Comparison of ENCODE assay signal across 8 cellular contexts in the genomic region with DNA sequence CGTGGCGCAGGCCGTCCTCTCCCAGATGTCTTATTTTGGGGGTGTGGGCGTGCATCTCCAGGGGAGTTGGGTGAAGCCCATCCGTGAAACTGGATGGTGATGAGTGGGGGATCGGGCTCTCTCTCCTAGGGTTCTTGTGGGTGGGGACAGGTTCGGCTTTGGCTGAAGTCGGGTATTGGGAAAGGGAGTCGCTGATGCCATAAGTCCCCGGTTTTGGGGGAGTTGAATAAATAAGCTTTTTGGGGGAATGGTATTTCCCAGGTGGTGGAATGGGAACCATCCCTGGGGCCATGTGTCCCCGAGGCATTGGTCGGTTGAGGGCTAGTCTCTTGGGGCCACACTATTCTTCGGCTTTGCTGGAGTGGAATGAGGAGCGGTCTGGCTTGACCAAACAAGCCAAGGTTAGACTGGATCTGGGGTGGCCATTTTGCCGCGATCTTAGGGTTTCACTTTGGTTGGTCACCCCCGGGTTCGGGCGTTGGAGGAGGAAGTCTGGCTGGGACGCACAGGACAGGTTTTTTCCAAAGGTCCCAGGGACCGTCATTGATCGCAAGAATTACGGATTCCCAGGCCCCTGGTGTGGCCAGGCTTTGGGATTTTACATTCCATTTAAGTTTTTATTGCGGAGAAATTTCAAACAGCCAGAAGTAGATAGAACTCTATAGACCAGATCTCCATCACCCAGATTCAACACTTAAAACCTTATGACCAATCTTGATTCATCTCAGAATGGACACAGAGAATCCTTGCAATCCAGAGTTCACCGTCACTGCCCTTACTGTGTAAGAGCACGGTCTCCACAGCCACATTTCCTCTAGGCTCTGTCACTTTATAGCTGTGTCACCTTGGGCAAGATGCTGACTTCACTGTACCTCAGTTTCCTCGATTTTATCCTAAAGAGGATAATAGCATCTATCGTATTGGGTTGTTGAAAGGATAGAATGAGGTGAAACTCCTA. TPM values are rescaled to one million over a fixed set of nuclear protein-coding genes. Genes with fewer than 3 reads are reported as not detected.
A peak's percentile ranks its signal among the peaks of the same experiment; 100 is the strongest.
DNase-seq lines count a peak whose midpoint lies in the region; ATAC-seq and TF ChIP-seq lines count a peak whose summit lies in the region.

No MANE protein-coding gene starts in this region.

- H3K9ac ChIP-seq in endodermal cell (ENCODE audit: extremely low read depth, low read length, poor library complexity, severe bottlenecking): peak overlapping the region; percentile 80

- H3K27ac ChIP-seq in RWPE1 (peak overlapping the region; percentile 90), endodermal cell (ENCODE audit: low read depth, low read length) (no peak overlapping the region)

- no peaks in the 10 kb centered on the region for H3K27me3 ChIP-seq in endodermal cell (ENCODE audit: control insufficient read depth, insufficient read depth, low read length, poor library complexity, severe bottlenecking)

- ATAC-seq in natural killer cell treated with Interleukin-12 subunit alpha and Interleukin-12 subunit beta and Interleukin-15 and Interleukin-18, amount 100 ng/mL, for 72 hours: no peak
- ATAC-seq in GM18868 (IDR thresholded peaks at IDR 0.05; ENCODE audit: unreplicated experiment): no peak
- no peak for ATAC-seq in HG03469 (IDR thresholded peaks at IDR 0.05; ENCODE audit: unreplicated experiment)

- no peak for DNase-seq in activated naive CD4-positive, alpha-beta T cell treated with anti-CD3 and anti-CD28 coated beads, Interleukin-2, amount 10 ng/mL, durations not matched to agents 7 days and 5 days
- no peak for DNase-seq in activated naive CD4-positive, alpha-beta T cell (lab: John Stamatoyannopoulos, UW)
- peak; percentile 39 for DNase-seq in RWPE1 (ENCODE audit: low spot score)
- peak; percentile 65 for DNase-seq in endodermal cell
- DNase-seq in natural killer cell treated with Interleukin-12 subunit alpha and Interleukin-12 subunit beta and Interleukin-15 and Interleukin-18, amount 100 ng/mL, for 72 hours (ENCODE audit: low spot score): no peak
- no peak for DNase-seq in 8988T

- H3K27me3 Mint-ChIP-seq in activated naive CD4-positive, alpha-beta T cell treated with anti-CD3 and anti-CD28 coated beads, Interleukin-2, amount 10 ng/mL, durations not matched to agents 7 days and 5 days: peaks cover 16% of the 10 kb centered on the region
- peaks cover 21% of the 10 kb centered on the region for H3K27me3 Mint-ChIP-seq in endodermal cell (ENCODE audit: insufficient read depth)
- H3K27me3 Mint-ChIP-seq in natural killer cell treated with Interleukin-12 subunit alpha and Interleukin-12 subunit beta and Interleukin-15 and Interleukin-18, amount 100 ng/mL, for 72 hours: peaks cover 20 to 25% of the 10 kb centered on the region in 2 donors

- CTCF ChIA-PET in activated naive CD4-positive, alpha-beta T cell treated with anti-CD3 and anti-CD28 coated beads, Interleukin-2, amount 10 ng/mL, durations not matched to agents 7 days and 5 days (lab: Charles Lee): interaction anchor here (0.7 to 1.0 kb wide), 2 partner anchors 13 to 152 kb away, joined by 3 to 4 read pairs; partner anchors contain the start of genes KAT14 and PET117
- CTCF ChIA-PET in RWPE1 (lab: Yijun Ruan, JAX): interaction anchor here (0.6 to 0.7 kb wide), 5 partner anchors 11 to 1758 kb away, joined by 3 read pairs; no protein-coding TSS in a partner anchor

- H3K4me1 Mint-ChIP-seq in activated naive CD4-positive, alpha-beta T cell treated with anti-CD3 and anti-CD28 coated beads, Interleukin-2, amount 10 ng/mL, durations not matched to agents 7 days and 5 days: peaks cover 27% of the 10 kb centered on the region
- peaks cover 13% of the 10 kb centered on the region for H3K4me1 Mint-ChIP-seq in endodermal cell
- H3K4me1 Mint-ChIP-seq in natural killer cell treated with Interleukin-12 subunit alpha and Interleukin-12 subunit beta and Interleukin-15 and Interleukin-18, amount 100 ng/mL, for 72 hours (ENCODE audit: low read depth in 2 of 2): peaks cover 20 to 27% of the 10 kb centered on the region in 2 donors

- peaks cover 3% of the 10 kb centered on the region for H3K4me1 ChIP-seq in endodermal cell (ENCODE audit: control insufficient read depth, insufficient read depth, low read length)

- H3K9me3 Mint-ChIP-seq in activated naive CD4-positive, alpha-beta T cell treated with anti-CD3 and anti-CD28 coated beads, Interleukin-2, amount 10 ng/mL, durations not matched to agents 7 days and 5 days: peaks cover 20% of the 10 kb centered on the region
- peaks cover 28% of the 10 kb centered on the region for H3K9me3 Mint-ChIP-seq in endodermal cell
- H3K9me3 Mint-ChIP-seq in natural killer cell treated with Interleukin-12 subunit alpha and Interleukin-12 subunit beta and Interleukin-15 and Interleukin-18, amount 100 ng/mL, for 72 hours: peaks cover 7% of the 10 kb centered on the region

- H3K36me3 Mint-ChIP-seq in activated naive CD4-positive, alpha-beta T cell treated with anti-CD3 and anti-CD28 coated beads, Interleukin-2, amount 10 ng/mL, durations not matched to agents 7 days and 5 days: peaks cover 24% of the 10 kb centered on the region
- H3K36me3 Mint-ChIP-seq in endodermal cell (ENCODE audit: low read depth): peaks cover 25% of the 10 kb centered on the region
- peaks cover 30% of the 10 kb centered on the region for H3K36me3 Mint-ChIP-seq in natural killer cell treated with Interleukin-12 subunit alpha and Interleukin-12 subunit beta and Interleukin-15 and Interleukin-18, amount 100 ng/mL, for 72 hours

- H3K27ac Mint-ChIP-seq in activated naive CD4-positive, alpha-beta T cell treated with anti-CD3 and anti-CD28 coated beads, Interleukin-2, amount 10 ng/mL, durations not matched to agents 7 days and 5 days: peak overlapping the region; percentile 97
- H3K27ac Mint-ChIP-seq in endodermal cell: peak overlapping the region; percentile 99
- H3K27ac Mint-ChIP-seq in natural killer cell treated with Interleukin-12 subunit alpha and Interleukin-12 subunit beta and Interleukin-15 and Interleukin-18, amount 100 ng/mL, for 72 hours: peak overlapping the region; percentile 97

- 24 to 37% methylated on average over 17 to 28 of the region's 28 CpGs for WGBS in endodermal cell (ENCODE audit: insufficient coverage in 1 of 2, insufficient read length in 1 of 2), 2 experiments

- peaks cover 8% of the 10 kb centered on the region for H3K36me3 ChIP-seq in endodermal cell (ENCODE audit: control insufficient read depth, insufficient read depth, low read length)

- peak overlapping the region; percentile 91 for H3K4me3 ChIP-seq in endodermal cell (ENCODE audit: low read length)

- no peak for TF ChIP-seq CTCF in RWPE1 (conservative IDR thresholded peaks at IDR 0.05; ENCODE audit: low read depth)
- TF ChIP-seq CTCF in endodermal cell (conservative IDR thresholded peaks at IDR 0.05): no peak

- POLR2A ChIA-PET in RWPE1 (lab: Yijun Ruan, JAX; ENCODE audit: low non-redundant PET): no interaction called here

- H3K9me3 ChIP-seq in endodermal cell (ENCODE audit: control insufficient read depth, low read length): peaks cover 31% of the 10 kb centered on the region

- peak overlapping the region; percentile 95 for H3K4me3 Mint-ChIP-seq in activated naive CD4-positive, alpha-beta T cell treated with anti-CD3 and anti-CD28 coated beads, Interleukin-2, amount 10 ng/mL, durations not matched to agents 7 days and 5 days
- peak overlapping the region; percentile 99 for H3K4me3 Mint-ChIP-seq in endodermal cell
- H3K4me3 Mint-ChIP-seq in natural killer cell treated with Interleukin-12 subunit alpha and Interleukin-12 subunit beta and Interleukin-15 and Interleukin-18, amount 100 ng/mL, for 72 hours: peak overlapping the region; percentile 96

RNA-seq across cellular contexts. Expression of gene ZNF133, which starts 0.7 kb away (rescaled TPM):
- total RNA-seq in endodermal cell: 10 to 100 TPM; 16.7 to 22.9 TPM
- polyA plus RNA-seq in endodermal cell (2013, experiment 1 of 2): 13.5 TPM
- polyA plus RNA-seq in endodermal cell (2013, experiment 2 of 2): 14.1 TPM
- 10 to 100 TPM in 1 of 2 donors, 1 to 10 TPM in 1; 6.6 to 11.2 TPM for total RNA-seq in natural killer cell treated with Interleukin-12 subunit alpha and Interleukin-12 subunit beta and Interleukin-15 and Interleukin-18, amount 100 ng/mL, for 72 hours

Comparison
In these comparisons a context has a peak if more than half of its experiments do, and no peak if none do; other contexts are left out.
1. DNase-seq: peak in RWPE1 (single experiment) and endodermal cell (single experiment); none in activated naive CD4-positive, alpha-beta T cell treated with anti-CD3 and anti-CD28 coated beads, Interleukin-2, amount 10 ng/mL, durations not matched to agents 7 days and 5 days (single experiment), activated naive CD4-positive, alpha-beta T cell (0 of 4), natural killer cell treated with Interleukin-12 subunit alpha and Interleukin-12 subunit beta and Interleukin-15 and Interleukin-18, amount 100 ng/mL, for 72 hours (single experiment) and 8988T (single experiment).
2. Peak in every context shown above with its lines, with median percentiles within 50 percentile points of each other: H3K27ac Mint-ChIP-seq and H3K4me3 Mint-ChIP-seq.